In genomic region chr1:201042663-201043461, GRCh38 we compare ENCODE assay signal across 8 cellular contexts. TPM values are rescaled to one million over a fixed set of nuclear protein-coding genes. Genes with fewer than 3 reads are reported as not detected.
DNase-seq lines count a peak whose midpoint lies in the region; ATAC-seq and TF ChIP-seq lines count a peak whose summit lies in the region.

No MANE protein-coding gene starts in this region.

- no peak for TF ChIP-seq EP300 in esophagus muscularis mucosa (IDR thresholded peaks at IDR 0.05)
- no peak for TF ChIP-seq EP300 in suprapubic skin (IDR thresholded peaks at IDR 0.05)

- H3K4me1 Mint-ChIP-seq in nephron progenitor cell, result no peaks in the 10 kb centered on the region

- ATAC-seq in GM18858 (IDR thresholded peaks at IDR 0.05; ENCODE audit: unreplicated experiment), result peak; percentile 55

- H3K79me2 ChIP-seq in OCI-LY1 (ENCODE audit: insufficient read depth, low read length), result no peaks in the 10 kb centered on the region

- 30% methylated on average over 13 of the region's 14 CpGs for WGBS in esophagus muscularis mucosa
- 44% methylated on average over 11 of the region's 14 CpGs for WGBS in suprapubic skin

- no peak overlapping the region for H3K27ac ChIP-seq in OCI-LY1 (ENCODE audit: low read depth, low read length, poor library complexity, severe bottlenecking)
- H3K27ac ChIP-seq in esophagus muscularis mucosa (replicated peaks in 1 of 4), result no peak overlapping the region
- no peak overlapping the region for H3K27ac ChIP-seq in suprapubic skin

- no peak overlapping the region for H3K9ac ChIP-seq in OCI-LY1 (ENCODE audit: low read length)

- H4K20me1 ChIP-seq in OCI-LY1 (ENCODE audit: insufficient read depth, low read length), result no peaks in the 10 kb centered on the region

- no peak overlapping the region for H2AFZ ChIP-seq in OCI-LY1 (ENCODE audit: low read length)

- H3K36me3 ChIP-seq in OCI-LY1 (ENCODE audit: insufficient read depth, low read length) (no peaks in the 10 kb centered on the region), esophagus muscularis mucosa (no peaks in the 10 kb centered on the region), suprapubic skin (no peaks in the 10 kb centered on the region)

- TF ChIP-seq POLR2A in esophagus muscularis mucosa (IDR thresholded peaks at IDR 0.05; ENCODE audit: low read depth) (no peak), suprapubic skin (IDR thresholded peaks at IDR 0.05) (no peak)

- no peaks in the 10 kb centered on the region for H3K9me3 ChIP-seq in OCI-LY1 (ENCODE audit: low read length)
- H3K9me3 ChIP-seq in esophagus muscularis mucosa, result no peaks in the 10 kb centered on the region
- H3K9me3 ChIP-seq in suprapubic skin, result no peaks in the 10 kb centered on the region

- H3K27me3 ChIP-seq in OCI-LY1 (ENCODE audit: insufficient read depth, low read length) (0 out of 2 replicates have a peak, but pooled peaks cover 3% of the 10 kb centered on the region), esophagus muscularis mucosa (no peaks in the 10 kb centered on the region), suprapubic skin (no peaks in the 10 kb centered on the region)

- H3K27me3 Mint-ChIP-seq in nephron progenitor cell (ENCODE audit: low read depth, poor library complexity), result peaks cover 10% of the 10 kb centered on the region

- H3K4me1 ChIP-seq in OCI-LY1 (ENCODE audit: insufficient read depth, low read length, severe bottlenecking) (no peaks in the 10 kb centered on the region), esophagus muscularis mucosa (peaks cover 0 to 7% (median 6%) of the 10 kb centered on the region in 4 donors), suprapubic skin (peaks cover 5% of the 10 kb centered on the region)

- peak; percentile 82 for DNase-seq in AG08395 (ENCODE audit: low spot score)
- DNase-seq in HT1080 (ENCODE audit: low read depth), result peak; percentile 61
- peak; percentile 60 for DNase-seq in activated T-cell treated with anti-CD3 and anti-CD28 coated beads for 4 hours
- DNase-seq in esophagus muscularis mucosa (ENCODE audit: extremely low spot score), result no peak
- peak; percentile 59 for DNase-seq in nephron progenitor cell
- no peak for DNase-seq in suprapubic skin (ENCODE audit: low spot score in 2 of 2)

- H3K4me3 ChIP-seq in OCI-LY1 (ENCODE audit: low read depth, low read length, poor library complexity, severe bottlenecking) (no peak overlapping the region), esophagus muscularis mucosa (no peak overlapping the region), suprapubic skin (no peak overlapping the region)

- no peak overlapping the region for H3K4me3 Mint-ChIP-seq in nephron progenitor cell

- no peak overlapping the region for H3K4me2 ChIP-seq in OCI-LY1 (ENCODE audit: low read length)

- intact Hi-C loops in esophagus muscularis mucosa (cut with DNase I), result loop anchor here (2.0 kb wide), 1 partner anchor 70 kb away; no protein-coding TSS in a partner anchor

- H3K9me2 ChIP-seq in OCI-LY1 (ENCODE audit: low read depth, low read length), result no peaks in the 10 kb centered on the region

- TF ChIP-seq CTCF in OCI-LY1 (IDR thresholded peaks at IDR 0.05; ENCODE audit: low read length) (peak; percentile 96), esophagus muscularis mucosa (IDR thresholded peaks at IDR 0.05) (peak; percentile 65 to 82 (median 75)), nephron progenitor cell (IDR thresholded peaks at IDR 0.05) (peak; percentile 79), suprapubic skin (IDR thresholded peaks at IDR 0.05) (peak; percentile 56 to 75)

- no peaks in the 10 kb centered on the region for H3K36me3 Mint-ChIP-seq in nephron progenitor cell (ENCODE audit: low read depth)

- no peak overlapping the region for H3K27ac Mint-ChIP-seq in nephron progenitor cell

- H3K9me3 Mint-ChIP-seq in nephron progenitor cell, result no peaks in the 10 kb centered on the region

- no peaks in the 10 kb centered on the region for H3F3A ChIP-seq in OCI-LY1 (ENCODE audit: insufficient read depth, low read length)

RNA-seq across cellular contexts. Expression of gene KIF21B, which starts 19.3 kb away (rescaled TPM):
- total RNA-seq in HT1080 (2014; rRNA removed; shearing (Covaris generic)), result 4.7 and 5.2 TPM in 2 replicates
- polyA plus RNA-seq in HT1080 (2015; cell fraction: cytosol; rRNA removed), result 7.9 and 8.9 TPM in 2 replicates
- polyA plus RNA-seq in HT1080 (2015; cell fraction: nucleus; rRNA removed), result 14.3 and 15.3 TPM in 2 replicates
- total RNA-seq in esophagus muscularis mucosa, result 1 to 10 TPM; 1.6 to 2.5 (median 1.9) TPM
- total RNA-seq in suprapubic skin, result 1 to 10 TPM in 3 of 4 donors, under 1 TPM in 1; 0.65 to 2.3 (median 1.1) TPM

Comparison
In these comparisons a context has a peak if more than half of its experiments do, and no peak if none do; other contexts are left out.
1. DNase-seq: peak in AG08395 (single experiment), HT1080 (single experiment), activated T-cell treated with anti-CD3 and anti-CD28 coated beads for 4 hours (single experiment) and nephron progenitor cell (single experiment); none in esophagus muscularis mucosa (single experiment) and suprapubic skin (0 of 2).
2. Peak in every context shown above with its lines, with median percentiles within 50 percentile points of each other: CTCF ChIP-seq.